11 cellular contexts compared by ENCODE assay signal in the genomic region with DNA sequence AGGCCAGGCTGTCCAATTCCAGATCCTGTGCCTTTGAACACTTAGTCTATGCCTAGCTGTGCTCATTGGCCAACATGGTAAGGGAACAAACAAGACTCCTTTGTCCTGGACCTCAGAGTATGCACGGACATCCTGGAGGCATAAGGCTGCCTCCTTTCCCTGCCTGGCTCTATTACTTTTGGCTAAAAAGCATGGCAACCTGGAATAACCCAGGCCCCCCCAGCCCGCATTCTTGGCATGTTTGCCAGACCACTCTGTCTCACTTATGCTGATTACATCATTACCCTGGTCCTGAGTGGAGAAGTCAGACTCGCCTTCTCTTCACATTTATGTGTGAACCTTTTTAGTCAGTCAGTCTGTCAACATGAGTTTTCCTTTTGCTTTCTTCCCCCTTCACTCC. TPM values are rescaled to one million over a fixed set of nuclear protein-coding genes. Genes with fewer than 3 reads are reported as not detected.
DNase-seq lines count a peak whose midpoint lies in the region; ATAC-seq and TF ChIP-seq lines count a peak whose summit lies in the region.
"Had no signal": no experiment of that assay in that cellular context is flagged by ENCODE, and none has a peak within 500 bp of the region (broad histone marks: within the 10 kb centered on the region; RNA-seq: fewer than 3 reads in every experiment).

No MANE protein-coding gene starts in this region.

- peak overlapping the region; percentile 67 for H3K4me2 ChIP-seq in osteoblast (ENCODE audit: insufficient read depth, low read length)

- H3K27ac Mint-ChIP-seq in CD14-positive monocyte (peak overlapping the region; percentile 24 to 89 (median 71)), endothelial cell (ENCODE audit: unreplicated experiment) (peak overlapping the region; percentile 62)
- H3K27ac Mint-ChIP-seq: progenitor cell of endocrine pancreas; T-helper 1 cell treated with Interleukin-12 subunit alpha and Interleukin-12 subunit beta and Interleukin-4 antibody, amounts not matched to agents 30 μg/mL and 1 μg/mL, for 36 hours had no signal

- peak overlapping the region; percentile 9 for H3K4me3 ChIP-seq in osteoblast (ENCODE audit: insufficient read depth, low read length)

- H3K27me3 ChIP-seq in osteoblast (ENCODE audit: insufficient read depth, low read length) = peaks cover 10% of the 10 kb centered on the region

- H3K9me3 Mint-ChIP-seq in CD14-positive monocyte = peaks cover 0 to 6% (median 0%) of the 10 kb centered on the region in 7 donors
- H3K9me3 Mint-ChIP-seq in endothelial cell (ENCODE audit: unreplicated experiment) = no peaks in the 10 kb centered on the region

- no peak for TF ChIP-seq CTCF in CD14-positive monocyte (IDR thresholded peaks at IDR 0.05)
- TF ChIP-seq CTCF in endothelial cell (IDR thresholded peaks at IDR 0.05; ENCODE audit: unreplicated experiment) = no peak
- no peak for TF ChIP-seq CTCF in osteoblast (IDR thresholded peaks at IDR 0.05; ENCODE audit: extremely low read depth, low read depth, low read length)

- H3K27me3 Mint-ChIP-seq in CD14-positive monocyte (ENCODE audit: low read depth in 3 of 3) (peaks cover 0 to 4% (median 1%) of the 10 kb centered on the region in 3 donors), endothelial cell (ENCODE audit: unreplicated experiment) (peaks cover 12% of the 10 kb centered on the region)

- DNase-seq in CD14-positive monocyte (ENCODE audit: low spot score) = no peak
- DNase-seq in NCI-H460 (ENCODE audit: extremely low read depth, low read depth) = peak; percentile 19
- no peak for DNase-seq in endothelial cell (ENCODE audit: low spot score)
- DNase-seq in osteoblast (ENCODE audit: insufficient read length, low spot score, missing footprints) = no peak
- no peak for DNase-seq in SIG-M5 (lab: John Stamatoyannopoulos, UW)
- DNase-seq in iPS-NIHi7 (ENCODE audit: extremely low spot score) = no peak
- DNase-seq: NCI-H345 had no signal

- intact Hi-C loops in CD14-positive monocyte (cut with micrococcal nuclease) = no loop called here

- peak overlapping the region in 1 of 2 donors; percentile 28 for H3K4me3 Mint-ChIP-seq in CD14-positive monocyte
- H3K4me3 Mint-ChIP-seq in endothelial cell (ENCODE audit: unreplicated experiment) = no peak overlapping the region
- H3K4me3 Mint-ChIP-seq: T-helper 1 cell treated with Interleukin-12 subunit alpha and Interleukin-12 subunit beta and Interleukin-4 antibody, amounts not matched to agents 30 μg/mL and 1 μg/mL, for 36 hours had no signal

- peak overlapping the region; percentile 39 for H2AFZ ChIP-seq in osteoblast (ENCODE audit: low read length)

- H3K36me3 Mint-ChIP-seq in CD14-positive monocyte = peaks cover 0 to 3% of the 10 kb centered on the region in 2 donors
- peaks cover 3% of the 10 kb centered on the region for H3K36me3 Mint-ChIP-seq in endothelial cell (ENCODE audit: low read depth, unreplicated experiment)

- no peaks in the 10 kb centered on the region for H3K79me2 ChIP-seq in osteoblast (ENCODE audit: insufficient read depth, low read length)

- H3K4me1 Mint-ChIP-seq in CD14-positive monocyte = peaks cover 26% of the 10 kb centered on the region
- peaks cover 36% of the 10 kb centered on the region for H3K4me1 Mint-ChIP-seq in endothelial cell (ENCODE audit: unreplicated experiment)

- H3K36me3 ChIP-seq in osteoblast (ENCODE audit: insufficient read depth, low read length) = no peaks in the 10 kb centered on the region

- ATAC-seq in GM21381 (IDR thresholded peaks at IDR 0.05; ENCODE audit: unreplicated experiment) (no peak), GM21515 (IDR thresholded peaks at IDR 0.05; ENCODE audit: unreplicated experiment) (no peak)

- H4K20me1 ChIP-seq in osteoblast (ENCODE audit: insufficient read depth, low read length) = no peaks in the 10 kb centered on the region

- H3K9me3 ChIP-seq in osteoblast (ENCODE audit: low read depth, low read length) = no peaks in the 10 kb centered on the region

- peak overlapping the region; percentile 70 for H3K27ac ChIP-seq in osteoblast (ENCODE audit: low read depth, low read length)

- peaks cover 28% of the 10 kb centered on the region for H3K4me1 ChIP-seq in osteoblast (ENCODE audit: insufficient read depth, low read length)

RNA-seq across cellular contexts. Expression of a gene that starts 58.0 kb away (rescaled TPM):
- 10 to 100 TPM; 12.1 to 14.6 TPM for polyA plus RNA-seq in CD14-positive monocyte
- 12.6 and 13.5 TPM in 2 replicates for total RNA-seq in NCI-H460 (2014; rRNA removed; shearing (Covaris generic))
- 6.0 and 10.0 TPM in 2 replicates for polyA plus RNA-seq in NCI-H460 (2014; cell fraction: nucleus; rRNA removed)
- total RNA-seq in endothelial cell (ENCODE audit: unreplicated experiment) (294 TPM), osteoblast (27.5 and 30.1 TPM in 2 replicates)
